Comparison of ENCODE assay signal across 28 cellular contexts in genomic region chr10:95553674-95554073, GRCh38.
"Had no signal": no experiment of that assay in that cellular context is flagged by ENCODE, and none has a peak within 500 bp of the region (broad histone marks: within the 10 kb centered on the region; RNA-seq: fewer than 3 reads in every experiment).

No MANE protein-coding gene starts in this region.

- H3K9me3 ChIP-seq: body of pancreas, colonic mucosa, gastrocnemius medialis had no signal

- H3K27ac ChIP-seq: body of pancreas, colonic mucosa, foreskin keratinocyte had no signal

- H3K4me3 ChIP-seq: body of pancreas, colonic mucosa, gastrocnemius medialis, heart right ventricle had no signal

- H3K36me3 ChIP-seq: colonic mucosa, gastrocnemius medialis had no signal

- DNase-seq: activated CD4-positive, alpha-beta memory T cell treated with anti-CD3 and anti-CD28 coated beads for 36 hours; activated CD4-positive, alpha-beta T cell treated with anti-CD3 and anti-CD28 coated beads for 36 hours; activated CD4-positive, alpha-beta T cell treated with anti-CD3 and anti-CD28 coated beads, Interleukin-2, amount 10 ng/mL, durations not matched to agents 24 days and 14 days; activated CD4-positive, CD25-positive, alpha-beta regulatory T cell; activated CD4-positive, CD25-positive, alpha-beta regulatory T cell treated with anti-CD3 and anti-CD28 coated beads, Interleukin-2, amount 50 U/mL, for 72 hours; activated CD8-positive, alpha-beta memory T cell treated with anti-CD3 and anti-CD28 coated beads, Interleukin-2, amount 10 ng/mL, durations not matched to agents 7 days and 5 days; activated CD8-positive, alpha-beta memory T cell treated with anti-CD3 and anti-CD28 coated beads, Interleukin-2, amount 50 U/mL, for 4 hours; activated CD8-positive, alpha-beta T cell treated with anti-CD3 and anti-CD28 coated beads, Interleukin-2, amount 10 ng/mL, durations not matched to agents 7 days and 5 days; activated gamma-delta T cell treated with Interleukin-2 at 50 U/mL for 16 hours; activated naive CD4-positive, alpha-beta T cell treated with anti-CD3 and anti-CD28 coated beads, Interleukin-2, amount 50 U/mL, for 16 hours; activated naive CD4-positive, alpha-beta T cell treated with Interleukin-2 at 50 U/mL for 16 hours; activated T-cell treated with anti-CD3 and anti-CD28 coated beads, Interleukin-2, amount 50 U/mL, for 24 hours; activated T-cell treated with anti-CD3 and anti-CD28 coated beads, Interleukin-2, amount 50 U/mL, for 72 hours; amniotic stem cell; anterior cingulate cortex; body of pancreas; caudate nucleus; cerebellar nuclear complex; colonic mucosa; effector memory CD4-positive, alpha-beta T cell; endodermal cell; foreskin keratinocyte; gastrocnemius medialis; heart right ventricle; T-helper 1 cell; T-helper 17 cell; T1000 had no signal

- ATAC-seq: activated CD4-positive, alpha-beta T cell treated with anti-CD3 and anti-CD28 coated beads for 36 hours; activated CD8-positive, alpha-beta memory T cell treated with anti-CD3 and anti-CD28 coated beads, Interleukin-2, amount 10 ng/mL, durations not matched to agents 7 days and 5 days; activated CD8-positive, alpha-beta T cell treated with anti-CD3 and anti-CD28 coated beads, Interleukin-2, amount 10 ng/mL, durations not matched to agents 7 days and 5 days; activated T-cell treated with anti-CD3 and anti-CD28 coated beads, Interleukin-2, amount 50 U/mL, for 72 hours; body of pancreas; esophagus mucosa; foreskin keratinocyte; gastrocnemius medialis; heart right ventricle; T-helper 17 cell had no signal

- H3K4me1 ChIP-seq: foreskin keratinocyte had no signal

- H3K27me3 ChIP-seq: body of pancreas, colonic mucosa, gastrocnemius medialis, heart right ventricle had no signal
